ENCODE assay signal across 8 cellular contexts in genomic region chr15:82808634-82809041, GRCh38. TPM values are rescaled to one million over a fixed set of nuclear protein-coding genes. Genes with fewer than 3 reads are reported as not detected.
DNase-seq lines count a peak whose midpoint lies in the region; ATAC-seq and TF ChIP-seq lines count a peak whose summit lies in the region.

No MANE protein-coding gene starts in this region.

- no peaks in the 10 kb centered on the region for H3K9me3 Mint-ChIP-seq in activated T-cell treated with anti-CD3 and anti-CD28 coated beads, Interleukin-2, amount 50 U/mL, for 24 hours

- H3K27ac ChIP-seq in VCaP (peak overlapping the region; percentile 95), left lung (peak overlapping the region; percentile 99 to 100), thoracic aorta (peak overlapping the region; percentile 62 to 99)

- peak overlapping the region; percentile 73 for H3K4me3 Mint-ChIP-seq in activated T-cell treated with anti-CD3 and anti-CD28 coated beads, Interleukin-2, amount 50 U/mL, for 24 hours

- H3K27ac Mint-ChIP-seq in activated T-cell treated with anti-CD3 and anti-CD28 coated beads, Interleukin-2, amount 50 U/mL, for 24 hours: peak overlapping the region; percentile 87

- TF ChIP-seq CTCF in VCaP (conservative IDR thresholded peaks at IDR 0.05) (no peak), left lung (IDR thresholded peaks at IDR 0.05) (no peak), thoracic aorta (IDR thresholded peaks at IDR 0.05) (no peak)

- H3K27me3 Mint-ChIP-seq in activated T-cell treated with anti-CD3 and anti-CD28 coated beads, Interleukin-2, amount 50 U/mL, for 24 hours: peaks cover 3% of the 10 kb centered on the region

- peaks cover 36% of the 10 kb centered on the region for H3K4me1 Mint-ChIP-seq in activated T-cell treated with anti-CD3 and anti-CD28 coated beads, Interleukin-2, amount 50 U/mL, for 24 hours (ENCODE audit: low read depth)

- H3K4me1 ChIP-seq in left lung (peaks cover 6 to 21% of the 10 kb centered on the region in 2 donors), thoracic aorta (ENCODE audit: control insufficient read depth in 1 of 2, low read depth in 2 of 2) (peaks cover 21 to 25% of the 10 kb centered on the region in 2 donors)

- H3K27me3 ChIP-seq in left lung (no peaks in the 10 kb centered on the region), thoracic aorta (replicated peaks; ENCODE audit: insufficient read depth) (no peaks in the 10 kb centered on the region)

- DNase-seq in activated T-cell treated with anti-CD3 and anti-CD28 coated beads, Interleukin-2, amount 50 U/mL, for 24 hours: no peak
- DNase-seq in activated T-cell treated with anti-CD3 and anti-CD28 coated beads, Interleukin-2, amount 50 U/mL, for 48 hours: no peak
- no peak for DNase-seq in left lung
- no peak for DNase-seq in thoracic aorta (ENCODE audit: low spot score)
- no peak for DNase-seq in NCI-H1105 (lab: John Stamatoyannopoulos, UW)

- peaks cover 22% of the 10 kb centered on the region for H3K36me3 Mint-ChIP-seq in activated T-cell treated with anti-CD3 and anti-CD28 coated beads, Interleukin-2, amount 50 U/mL, for 24 hours (ENCODE audit: low read depth)

- H3K4me3 ChIP-seq in left lung (peak overlapping the region in 1 of 2 donors; percentile 91), thoracic aorta (peak overlapping the region; percentile 98)

- intact Hi-C loops in left lung (cut with DNase I): no loop called here

- peaks cover 0 to 7% of the 10 kb centered on the region in 2 donors for H3K36me3 ChIP-seq in left lung
- no peaks in the 10 kb centered on the region for H3K36me3 ChIP-seq in thoracic aorta

- ATAC-seq in left lung (no peak), thoracic aorta (ENCODE audit: insufficient number of reproducible peaks, low FRiP score, low read depth) (no peak), HG02840 (IDR thresholded peaks at IDR 0.05; ENCODE audit: low FRiP score, unreplicated experiment) (no peak), HG03460 (IDR thresholded peaks at IDR 0.05; ENCODE audit: unreplicated experiment) (no peak)

- H3K9me3 ChIP-seq in left lung: no peaks in the 10 kb centered on the region
- H3K9me3 ChIP-seq in thoracic aorta: no peaks in the 10 kb centered on the region

RNA-seq across cellular contexts. Expression of gene WHAMM, which starts 0.8 kb away (rescaled TPM):
- total RNA-seq in left lung (10 to 100 TPM in 1 of 2 donors, 1 to 10 TPM in 1; 9.3 to 11.0 TPM), thoracic aorta (1 to 10 TPM; 8.1 to 9.9 TPM)

RNA-seq across cellular contexts. Expression of gene FSD2, which starts 2.8 kb away (rescaled TPM):
- total RNA-seq in left lung: 1 to 10 TPM in 1 of 2 donors, not detected in 1; 1.3 TPM
- not detected for total RNA-seq in thoracic aorta
